Comparison of ENCODE assay signal across 1 cellular context in genomic region chr21:41894922-41895557, GRCh38.
TF ChIP-seq lines count a peak whose summit lies in the region.

No MANE protein-coding gene starts in this region.

TF ChIP-seq in K562, 482 proteins besides CTCF, POLR2A, EP300 and RAD21 (continued from another document and continues in another):
- TF ChIP-seq SMAD4 (CRISPR knock-in tag; conservative IDR thresholded peaks at IDR 0.05): peak; percentile 73
- peak; percentile 74 for TF ChIP-seq JUND (IDR thresholded peaks at IDR 0.05; ENCODE audit: borderline replicate concordance, low read depth, low read length)
- peak; percentile 68; the same call in 2 of the 3 replicates for TF ChIP-seq JUND (tag; IDR thresholded peaks at IDR 0.05; ENCODE audit: borderline replicate concordance, low read depth, low read length)
- TF ChIP-seq ZNF41 (CRISPR knock-in tag; conservative IDR thresholded peaks at IDR 0.05): 0 out of 2 replicates have a peak, but pooled peaks have one; percentile 24
- no peak for TF ChIP-seq ZNF408 (CRISPR knock-in tag; IDR thresholded peaks at IDR 0.05; ENCODE audit: low read depth)
- no peak for TF ChIP-seq ILK (tag; IDR thresholded peaks at IDR 0.05; ENCODE audit: borderline replicate concordance, low read depth)
- TF ChIP-seq, protein P1, sequence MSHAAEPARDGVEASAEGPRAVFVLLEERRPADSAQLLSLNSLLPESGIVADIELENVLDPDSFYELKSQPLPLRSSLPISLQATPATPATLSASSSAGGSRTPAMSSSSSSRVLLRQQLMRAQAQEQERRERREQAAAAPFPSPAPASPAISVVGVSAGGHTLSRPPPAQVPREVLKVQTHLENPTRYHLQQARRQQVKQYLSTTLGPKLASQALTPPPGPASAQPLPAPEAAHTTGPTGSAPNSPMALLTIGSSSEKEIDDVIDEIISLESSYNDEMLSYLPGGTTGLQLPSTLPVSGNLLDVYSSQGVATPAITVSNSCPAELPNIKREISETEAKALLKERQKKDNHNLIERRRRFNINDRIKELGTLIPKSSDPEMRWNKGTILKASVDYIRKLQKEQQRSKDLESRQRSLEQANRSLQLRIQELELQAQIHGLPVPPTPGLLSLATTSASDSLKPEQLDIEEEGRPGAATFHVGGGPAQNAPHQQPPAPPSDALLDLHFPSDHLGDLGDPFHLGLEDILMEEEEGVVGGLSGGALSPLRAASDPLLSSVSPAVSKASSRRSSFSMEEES (CRISPR knock-in tag; IDR thresholded peaks at IDR 0.05): no peak
- peak; percentile 87 for TF ChIP-seq RNF2 (IDR thresholded peaks at IDR 0.05)
- peak; percentile 86 for TF ChIP-seq GATA2 (CRISPR knock-in tag; IDR thresholded peaks at IDR 0.05)
- 0 out of 2 replicates have a peak, but pooled peaks have one; percentile 33 for TF ChIP-seq ZNF197 (CRISPR knock-in tag; IDR thresholded peaks at IDR 0.05; ENCODE audit: low read depth)
- peak; percentile 56 for TF ChIP-seq ATF7 (IDR thresholded peaks at IDR 0.05)
- TF ChIP-seq POLR2H (tag; IDR thresholded peaks at IDR 0.05; ENCODE audit: low read depth): no peak
- TF ChIP-seq, protein P2, sequence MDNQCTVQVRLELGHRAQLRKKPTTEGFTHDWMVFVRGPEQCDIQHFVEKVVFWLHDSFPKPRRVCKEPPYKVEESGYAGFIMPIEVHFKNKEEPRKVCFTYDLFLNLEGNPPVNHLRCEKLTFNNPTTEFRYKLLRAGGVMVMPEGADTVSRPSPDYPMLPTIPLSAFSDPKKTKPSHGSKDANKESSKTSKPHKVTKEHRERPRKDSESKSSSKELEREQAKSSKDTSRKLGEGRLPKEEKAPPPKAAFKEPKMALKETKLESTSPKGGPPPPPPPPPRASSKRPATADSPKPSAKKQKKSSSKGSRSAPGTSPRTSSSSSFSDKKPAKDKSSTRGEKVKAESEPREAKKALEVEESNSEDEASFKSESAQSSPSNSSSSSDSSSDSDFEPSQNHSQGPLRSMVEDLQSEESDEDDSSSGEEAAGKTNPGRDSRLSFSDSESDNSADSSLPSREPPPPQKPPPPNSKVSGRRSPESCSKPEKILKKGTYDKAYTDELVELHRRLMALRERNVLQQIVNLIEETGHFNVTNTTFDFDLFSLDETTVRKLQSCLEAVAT (IDR thresholded peaks at IDR 0.05): peak in 1 of 2 experiments; percentile 36; a peak in 1 of 4 replicates
- TF ChIP-seq NFE2 (IDR thresholded peaks at IDR 0.05; ENCODE audit: low read depth): peak; percentile 55; the same call in 1 of the 2 replicates
- TF ChIP-seq L3MBTL2 (IDR thresholded peaks at IDR 0.05): peak; percentile 63
- no peak for TF ChIP-seq MTF1 (CRISPR knock-in tag; IDR thresholded peaks at IDR 0.05; ENCODE audit: borderline replicate concordance)
- peak; percentile 34 to 88 (median 38) for TF ChIP-seq YY1 (IDR thresholded peaks at IDR 0.05; ENCODE audit: borderline replicate concordance in 1 of 3, control insufficient read depth in 1 of 3, extremely low read depth in 1 of 3, insufficient read depth in 3 of 3, insufficient read length in 1 of 3, insufficient replicate concordance in 2 of 3, low read depth in 1 of 3, low read length in 2 of 3)
- peak; percentile 91 for TF ChIP-seq TCF3 (CRISPR knock-in tag; IDR thresholded peaks at IDR 0.05)
- peak; percentile 45; the same call in 1 of the 2 replicates for TF ChIP-seq MTA2 (IDR thresholded peaks at IDR 0.05; ENCODE audit: low read depth)
- TF ChIP-seq ERF (CRISPR knock-in tag; IDR thresholded peaks at IDR 0.05): no peak
- TF ChIP-seq DPF2 (IDR thresholded peaks at IDR 0.05): peak; percentile 84
- TF ChIP-seq FOXM1 (IDR thresholded peaks at IDR 0.05; ENCODE audit: low read depth): peak; percentile 64
- TF ChIP-seq FOXM1 (CRISPR knock-in tag; IDR thresholded peaks at IDR 0.05; ENCODE audit: low read depth): no peak
- TF ChIP-seq TFAM (CRISPR knock-in tag; conservative IDR thresholded peaks at IDR 0.05): no peak
- peak; percentile 84 for TF ChIP-seq SMARCA4 (IDR thresholded peaks at IDR 0.05)
- no peak for TF ChIP-seq EGR1 (conservative IDR thresholded peaks at IDR 0.05)
- no peak for TF ChIP-seq ZNF217 (CRISPR knock-in tag; IDR thresholded peaks at IDR 0.05)
- no peak for TF ChIP-seq CHD1 (IDR thresholded peaks at IDR 0.05; ENCODE audit: low read length)
- TF ChIP-seq, protein P3, sequence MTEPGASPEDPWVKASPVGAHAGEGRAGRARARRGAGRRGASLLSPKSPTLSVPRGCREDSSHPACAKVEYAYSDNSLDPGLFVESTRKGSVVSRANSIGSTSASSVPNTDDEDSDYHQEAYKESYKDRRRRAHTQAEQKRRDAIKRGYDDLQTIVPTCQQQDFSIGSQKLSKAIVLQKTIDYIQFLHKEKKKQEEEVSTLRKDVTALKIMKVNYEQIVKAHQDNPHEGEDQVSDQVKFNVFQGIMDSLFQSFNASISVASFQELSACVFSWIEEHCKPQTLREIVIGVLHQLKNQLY (CRISPR knock-in tag; conservative IDR thresholded peaks at IDR 0.05): no peak
- no peak for TF ChIP-seq FOXA1 (IDR thresholded peaks at IDR 0.05; ENCODE audit: borderline replicate concordance)
- 0 out of 2 replicates have a peak, but pooled peaks have one; percentile 7 for TF ChIP-seq SMAD3 (CRISPR knock-in tag; conservative IDR thresholded peaks at IDR 0.05)
- TF ChIP-seq PBX2 (CRISPR knock-in tag; IDR thresholded peaks at IDR 0.05; ENCODE audit: low read depth): peak; percentile 49
- TF ChIP-seq PBX2 (tag; conservative IDR thresholded peaks at IDR 0.05; ENCODE audit: low read depth): peak; percentile 62
- TF ChIP-seq CBFB (CRISPR knock-in tag; IDR thresholded peaks at IDR 0.05): no peak
- TF ChIP-seq, protein P4, sequence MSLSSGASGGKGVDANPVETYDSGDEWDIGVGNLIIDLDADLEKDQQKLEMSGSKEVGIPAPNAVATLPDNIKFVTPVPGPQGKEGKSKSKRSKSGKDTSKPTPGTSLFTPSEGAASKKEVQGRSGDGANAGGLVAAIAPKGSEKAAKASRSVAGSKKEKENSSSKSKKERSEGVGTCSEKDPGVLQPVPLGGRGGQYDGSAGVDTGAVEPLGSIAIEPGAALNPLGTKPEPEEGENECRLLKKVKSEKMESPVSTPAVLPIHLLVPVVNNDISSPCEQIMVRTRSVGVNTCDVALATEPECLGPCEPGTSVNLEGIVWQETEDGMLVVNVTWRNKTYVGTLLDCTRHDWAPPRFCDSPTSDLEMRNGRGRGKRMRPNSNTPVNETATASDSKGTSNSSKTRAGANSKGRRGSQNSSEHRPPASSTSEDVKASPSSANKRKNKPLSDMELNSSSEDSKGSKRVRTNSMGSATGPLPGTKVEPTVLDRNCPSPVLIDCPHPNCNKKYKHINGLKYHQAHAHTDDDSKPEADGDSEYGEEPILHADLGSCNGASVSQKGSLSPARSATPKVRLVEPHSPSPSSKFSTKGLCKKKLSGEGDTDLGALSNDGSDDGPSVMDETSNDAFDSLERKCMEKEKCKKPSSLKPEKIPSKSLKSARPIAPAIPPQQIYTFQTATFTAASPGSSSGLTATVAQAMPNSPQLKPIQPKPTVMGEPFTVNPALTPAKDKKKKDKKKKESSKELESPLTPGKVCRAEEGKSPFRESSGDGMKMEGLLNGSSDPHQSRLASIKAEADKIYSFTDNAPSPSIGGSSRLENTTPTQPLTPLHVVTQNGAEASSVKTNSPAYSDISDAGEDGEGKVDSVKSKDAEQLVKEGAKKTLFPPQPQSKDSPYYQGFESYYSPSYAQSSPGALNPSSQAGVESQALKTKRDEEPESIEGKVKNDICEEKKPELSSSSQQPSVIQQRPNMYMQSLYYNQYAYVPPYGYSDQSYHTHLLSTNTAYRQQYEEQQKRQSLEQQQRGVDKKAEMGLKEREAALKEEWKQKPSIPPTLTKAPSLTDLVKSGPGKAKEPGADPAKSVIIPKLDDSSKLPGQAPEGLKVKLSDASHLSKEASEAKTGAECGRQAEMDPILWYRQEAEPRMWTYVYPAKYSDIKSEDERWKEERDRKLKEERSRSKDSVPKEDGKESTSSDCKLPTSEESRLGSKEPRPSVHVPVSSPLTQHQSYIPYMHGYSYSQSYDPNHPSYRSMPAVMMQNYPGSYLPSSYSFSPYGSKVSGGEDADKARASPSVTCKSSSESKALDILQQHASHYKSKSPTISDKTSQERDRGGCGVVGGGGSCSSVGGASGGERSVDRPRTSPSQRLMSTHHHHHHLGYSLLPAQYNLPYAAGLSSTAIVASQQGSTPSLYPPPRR (CRISPR knock-in tag; IDR thresholded peaks at IDR 0.05; ENCODE audit: borderline replicate concordance): no peak
- TF ChIP-seq POLR2AphosphoS5 (IDR thresholded peaks at IDR 0.05; ENCODE audit: control insufficient read depth, insufficient read depth, low read depth, low read length): peak; percentile 68; the same call in 1 of the 2 replicates
- TF ChIP-seq, protein P5, sequence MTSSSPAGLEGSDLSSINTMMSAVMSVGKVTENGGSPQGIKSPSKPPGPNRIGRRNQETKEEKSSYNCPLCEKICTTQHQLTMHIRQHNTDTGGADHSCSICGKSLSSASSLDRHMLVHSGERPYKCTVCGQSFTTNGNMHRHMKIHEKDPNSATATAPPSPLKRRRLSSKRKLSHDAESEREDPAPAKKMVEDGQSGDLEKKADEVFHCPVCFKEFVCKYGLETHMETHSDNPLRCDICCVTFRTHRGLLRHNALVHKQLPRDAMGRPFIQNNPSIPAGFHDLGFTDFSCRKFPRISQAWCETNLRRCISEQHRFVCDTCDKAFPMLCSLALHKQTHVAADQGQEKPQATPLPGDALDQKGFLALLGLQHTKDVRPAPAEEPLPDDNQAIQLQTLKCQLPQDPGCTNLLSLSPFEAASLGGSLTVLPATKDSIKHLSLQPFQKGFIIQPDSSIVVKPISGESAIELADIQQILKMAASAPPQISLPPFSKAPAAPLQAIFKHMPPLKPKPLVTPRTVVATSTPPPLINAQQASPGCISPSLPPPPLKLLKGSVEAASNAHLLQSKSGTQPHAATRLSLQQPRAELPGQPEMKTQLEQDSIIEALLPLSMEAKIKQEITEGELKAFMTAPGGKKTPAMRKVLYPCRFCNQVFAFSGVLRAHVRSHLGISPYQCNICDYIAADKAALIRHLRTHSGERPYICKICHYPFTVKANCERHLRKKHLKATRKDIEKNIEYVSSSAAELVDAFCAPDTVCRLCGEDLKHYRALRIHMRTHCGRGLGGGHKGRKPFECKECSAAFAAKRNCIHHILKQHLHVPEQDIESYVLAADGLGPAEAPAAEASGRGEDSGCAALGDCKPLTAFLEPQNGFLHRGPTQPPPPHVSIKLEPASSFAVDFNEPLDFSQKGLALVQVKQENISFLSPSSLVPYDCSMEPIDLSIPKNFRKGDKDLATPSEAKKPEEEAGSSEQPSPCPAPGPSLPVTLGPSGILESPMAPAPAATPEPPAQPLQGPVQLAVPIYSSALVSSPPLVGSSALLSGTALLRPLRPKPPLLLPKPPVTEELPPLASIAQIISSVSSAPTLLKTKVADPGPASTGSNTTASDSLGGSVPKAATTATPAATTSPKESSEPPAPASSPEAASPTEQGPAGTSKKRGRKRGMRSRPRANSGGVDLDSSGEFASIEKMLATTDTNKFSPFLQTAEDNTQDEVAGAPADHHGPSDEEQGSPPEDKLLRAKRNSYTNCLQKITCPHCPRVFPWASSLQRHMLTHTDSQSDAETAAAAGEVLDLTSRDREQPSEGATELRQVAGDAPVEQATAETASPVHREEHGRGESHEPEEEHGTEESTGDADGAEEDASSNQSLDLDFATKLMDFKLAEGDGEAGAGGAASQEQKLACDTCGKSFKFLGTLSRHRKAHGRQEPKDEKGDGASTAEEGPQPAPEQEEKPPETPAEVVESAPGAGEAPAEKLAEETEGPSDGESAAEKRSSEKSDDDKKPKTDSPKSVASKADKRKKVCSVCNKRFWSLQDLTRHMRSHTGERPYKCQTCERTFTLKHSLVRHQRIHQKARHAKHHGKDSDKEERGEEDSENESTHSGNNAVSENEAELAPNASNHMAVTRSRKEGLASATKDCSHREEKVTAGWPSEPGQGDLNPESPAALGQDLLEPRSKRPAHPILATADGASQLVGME (CRISPR knock-in tag; IDR thresholded peaks at IDR 0.05): no peak
- TF ChIP-seq SREBF2 (CRISPR knock-in tag; IDR thresholded peaks at IDR 0.05): no peak
- no peak for TF ChIP-seq HDAC6 (IDR thresholded peaks at IDR 0.05; ENCODE audit: low read depth, low read length)
- TF ChIP-seq ATF3 (IDR thresholded peaks at IDR 0.05): peak; percentile 59; the same call in 1 of the 2 replicates
- TF ChIP-seq ATF3 (CRISPR knock-in tag; conservative IDR thresholded peaks at IDR 0.05): no peak
- TF ChIP-seq PRMT5 (CRISPR knock-in tag; IDR thresholded peaks at IDR 0.05): no peak
- no peak for TF ChIP-seq ZNF274 (IDR thresholded peaks at IDR 0.05; ENCODE audit: borderline replicate concordance, low read depth, low read length)
- TF ChIP-seq RUNX1 (IDR thresholded peaks at IDR 0.05; ENCODE audit: low read depth): no peak; the same call in 1 of the 2 replicates
- TF ChIP-seq HOMEZ (CRISPR knock-in tag; IDR thresholded peaks at IDR 0.05): no peak
- TF ChIP-seq FOSL1 (tag; conservative IDR thresholded peaks at IDR 0.05): peak; percentile 96
